In genomic region chr7:50556247-50556976, GRCh38 we compare ENCODE assay signal across 1 cellular context.
TF ChIP-seq lines count a peak whose summit lies in the region.

No MANE protein-coding gene starts in this region.

TF ChIP-seq in HepG2, 621 proteins besides CTCF, POLR2A, EP300 and RAD21 (continued from another document):
- TF ChIP-seq ZNF644 (CRISPR knock-in tag; IDR thresholded peaks at IDR 0.05; ENCODE audit: low read depth) (peak; percentile 81), ZBTB33 (CRISPR knock-in tag; IDR thresholded peaks at IDR 0.05) (peak; percentile 58; the same call in 1 of the 2 replicates), NBN (conservative IDR thresholded peaks at IDR 0.05) (no peak), SNAPC2 (CRISPR knock-in tag; IDR thresholded peaks at IDR 0.05) (no peak), ZMYM4 (CRISPR knock-in tag; IDR thresholded peaks at IDR 0.05) (no peak), TBP (CRISPR knock-in tag; IDR thresholded peaks at IDR 0.05) (no peak), ZBED4 (CRISPR knock-in tag; IDR thresholded peaks at IDR 0.05; ENCODE audit: borderline replicate concordance) (no peak), ZNF766 (CRISPR knock-in tag; IDR thresholded peaks at IDR 0.05; ENCODE audit: borderline replicate concordance) (no peak), NFIC (IDR thresholded peaks at IDR 0.05; ENCODE audit: low read length) (no peak), NCOR1 (IDR thresholded peaks at IDR 0.05; ENCODE audit: borderline replicate concordance, low read length) (peak; percentile 83), CEBPB (IDR thresholded peaks at IDR 0.05; ENCODE audit: borderline replicate concordance, low read depth, low read length) (peak; percentile 94)
